In genomic region chr14:75723716-75724115, GRCh38 we compare ENCODE assay signal across 1 cellular context.
TF ChIP-seq lines count a peak whose summit lies in the region.

No MANE protein-coding gene starts in this region.

TF ChIP-seq in HepG2, 621 proteins besides CTCF, POLR2A, EP300 and RAD21 (continued from another document):
- TF ChIP-seq YEATS2 (CRISPR knock-in tag; IDR thresholded peaks at IDR 0.05; ENCODE audit: borderline replicate concordance) (no peak), ZNF292 (CRISPR knock-in tag; IDR thresholded peaks at IDR 0.05; ENCODE audit: borderline replicate concordance, low read depth) (no peak), JARID2 (CRISPR knock-in tag; IDR thresholded peaks at IDR 0.05; ENCODE audit: insufficient replicate concordance) (no peak), CAMTA2 (CRISPR knock-in tag; IDR thresholded peaks at IDR 0.05; ENCODE audit: borderline replicate concordance) (no peak)
